In the genomic region with DNA sequence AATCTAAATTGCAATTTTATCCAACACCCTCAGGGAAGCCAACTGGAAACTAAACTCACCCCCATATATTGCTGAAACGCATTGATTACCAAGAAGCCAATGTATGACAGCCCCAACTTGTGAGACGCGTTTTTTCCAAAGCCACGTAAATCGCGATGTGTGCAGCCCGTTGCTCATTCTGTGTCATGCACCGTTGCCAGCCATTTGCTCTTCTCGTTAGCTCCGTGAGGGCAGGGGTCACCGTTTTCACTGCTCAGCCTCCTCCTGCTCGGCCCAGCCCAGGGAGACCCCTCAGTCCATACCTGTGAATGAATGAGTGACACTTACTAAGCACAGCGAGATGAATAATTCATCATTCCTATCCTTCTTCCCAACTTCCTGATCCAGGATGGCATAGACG, we compare ENCODE assay signal across 23 cellular contexts.
DNase-seq lines count a peak whose midpoint lies in the region; ATAC-seq, FAIRE-seq and TF ChIP-seq lines count a peak whose summit lies in the region.
"Had no signal": no experiment of that assay in that cellular context is flagged by ENCODE, and none has a peak within 500 bp of the region (broad histone marks: within the 10 kb centered on the region; RNA-seq: fewer than 3 reads in every experiment).

No MANE protein-coding gene starts in this region.

- ATAC-seq in WTC11, result no peak

- peaks cover 18% of the 10 kb centered on the region for H3K36me3 Mint-ChIP-seq in WTC11
- H3K36me3 Mint-ChIP-seq: CD14-positive monocyte had no signal

- TF ChIP-seq POLR2A in erythroblast (IDR thresholded peaks at IDR 0.05; ENCODE audit: low read length), result no peak

- peaks cover 31% of the 10 kb centered on the region for H3K9me3 Mint-ChIP-seq in WTC11

- intact Hi-C loops in kidney (cut with DNase I) (no loop called here), posterior vena cava (cut with DNase I) (no loop called here), A673 (cut with micrococcal nuclease; ENCODE audit: unreplicated experiment) (no loop called here)

- H3K4me3 Mint-ChIP-seq in WTC11, result no peak overlapping the region
- H3K4me3 Mint-ChIP-seq: CD14-positive monocyte; CD8-positive, alpha-beta memory T cell had no signal

- peaks cover 3% of the 10 kb centered on the region; the same call in 1 of the 2 replicates for H3K27me3 Mint-ChIP-seq in WTC11 (ENCODE audit: low read depth)

- no peaks in the 10 kb centered on the region for H3K36me3 ChIP-seq in kidney (ENCODE audit: control insufficient read depth in 1 of 2, insufficient read depth in 2 of 2, low read length in 2 of 2)
- no peaks in the 10 kb centered on the region for H3K36me3 ChIP-seq in A673 (ENCODE audit: insufficient read depth, low read length, poor library complexity, severe bottlenecking)
- H3K36me3 ChIP-seq: BE2C, MG63 had no signal

- no TSS peak for BruUV-seq in A673 (replicated peaks; lab: Mats Ljungman, UMichigan)

- H3K9me3 ChIP-seq in kidney (ENCODE audit: control insufficient read depth in 1 of 2, low read length in 2 of 2) (peaks cover 0 to 4% of the 10 kb centered on the region in 2 donors), A673 (ENCODE audit: low read depth, low read length, poor library complexity, severe bottlenecking) (no peaks in the 10 kb centered on the region)
- H3K9me3 ChIP-seq: BE2C, MG63 had no signal

- DNase-seq in WTC11 (ENCODE audit: low spot score) (no peak), kidney (peak; percentile 66), posterior vena cava (ENCODE audit: low spot score) (peak; percentile 64), A673 (ENCODE audit: low spot score) (no peak), erythroblast (lab: John Stamatoyannopoulos, UW) (no peak), COLO668 (lab: John Stamatoyannopoulos, UW; ENCODE audit: unreplicated experiment) (no peak), NCI-H187 (lab: John Stamatoyannopoulos, UW) (no peak)
- DNase-seq: BE2C; CD8-positive, alpha-beta memory T cell; DMS153; DND-41; H7; IMR-90; KG1; MG63; NCI-H2029 treated with DMSO at 0.1 percent for 48 hours; NCI-H2227 treated with DMSO at 0.1 percent for 48 hours; NCI-H526 treated with DMSO at 0.1 percent for 48 hours; SHP77 treated with DMSO at 0.1 percent for 48 hours had no signal

- H3K27ac Mint-ChIP-seq in WTC11, result peak overlapping the region; percentile 43; the same call in 1 of the 2 replicates
- H3K27ac Mint-ChIP-seq: CD14-positive monocyte; CD8-positive, alpha-beta memory T cell had no signal

- CTCF ChIA-PET in WTC11 (lab: Charles Lee), result interaction anchor here (1.2 to 1.6 kb wide), 2 partner anchors 21 to 34 kb away, joined by 4 to 7 read pairs; no protein-coding TSS in a partner anchor
- CTCF ChIA-PET in A673 (lab: Charles Lee), result no interaction called here

- H3K27ac ChIP-seq in kidney (ENCODE audit: low read depth in 2 of 2, low read length in 2 of 2) (peak overlapping the region; percentile 73 to 83), A673 (ENCODE audit: low read depth, low read length, poor library complexity, severe bottlenecking) (no peak overlapping the region)
- H3K27ac ChIP-seq: RWPE1, SK-N-MC had no signal

- H3K27me3 ChIP-seq in A673 (replicated peaks; ENCODE audit: insufficient read depth, low read depth, low read length, poor library complexity), result no peaks in the 10 kb centered on the region
- H3K27me3 ChIP-seq: BE2C, MG63 had no signal

- peaks cover 0 to 4% of the 10 kb centered on the region in 2 donors for H3K4me1 ChIP-seq in kidney (ENCODE audit: control insufficient read depth in 1 of 2, insufficient read depth in 1 of 2, low read depth in 1 of 2, low read length in 2 of 2)
- no peaks in the 10 kb centered on the region for H3K4me1 ChIP-seq in A673 (ENCODE audit: insufficient read depth, low read length, poor library complexity, severe bottlenecking)
- H3K4me1 ChIP-seq: BE2C had no signal

- no peak for FAIRE-seq in kidney (lab: Jason Lieb, UNC)
- FAIRE-seq: GM12892 had no signal

- peaks cover 63% of the 10 kb centered on the region for H3K4me1 Mint-ChIP-seq in WTC11

- H3K9ac ChIP-seq in kidney (ENCODE audit: low read length in 2 of 2), result no peak overlapping the region

- TF ChIP-seq CTCF in WTC11 (IDR thresholded peaks at IDR 0.05) (no peak), kidney (IDR thresholded peaks at IDR 0.05; ENCODE audit: borderline replicate concordance, extremely low read depth, insufficient read depth) (no peak), A673 (conservative IDR thresholded peaks at IDR 0.05; ENCODE audit: low read depth, low read length) (no peak)

- POLR2A ChIA-PET in WTC11 (lab: Charles Lee), result no interaction called here
- POLR2A ChIA-PET in A673 (lab: Charles Lee; ENCODE audit: low non-redundant PET), result interaction anchor here (0.6 kb wide), 1 partner anchor 402 kb away, joined by 3 read pairs; no protein-coding TSS in a partner anchor

- peak overlapping the region in 1 of 2 donors; percentile 18 for H3K4me3 ChIP-seq in kidney (ENCODE audit: low read length in 2 of 2)
- H3K4me3 ChIP-seq in A673 (ENCODE audit: low read depth, low read length, poor library complexity, severe bottlenecking), result no peak overlapping the region
- H3K4me3 ChIP-seq: MG63, SK-N-MC had no signal

TF ChIP-seq in WTC11, 78 proteins besides CTCF, POLR2A, EP300 and RAD21:
- TF ChIP-seq FOXJ3 (CRISPR knock-in tag; IDR thresholded peaks at IDR 0.05; ENCODE audit: borderline replicate concordance) (no peak), ZNF121 (CRISPR knock-in tag; IDR thresholded peaks at IDR 0.05) (peak; percentile 51; the same call in 1 of the 2 replicates)

Comparison
In these comparisons a context has a peak if more than half of its experiments do, and no peak if none do; other contexts are left out.
1. DNase-seq: peak in kidney (single experiment) and posterior vena cava (single experiment); none in WTC11 (single experiment), A673 (single experiment), erythroblast (0 of 2), COLO668 (single experiment) and NCI-H187 (0 of 2).